Comparison of ENCODE assay signal across 8 cellular contexts in the genomic region with DNA sequence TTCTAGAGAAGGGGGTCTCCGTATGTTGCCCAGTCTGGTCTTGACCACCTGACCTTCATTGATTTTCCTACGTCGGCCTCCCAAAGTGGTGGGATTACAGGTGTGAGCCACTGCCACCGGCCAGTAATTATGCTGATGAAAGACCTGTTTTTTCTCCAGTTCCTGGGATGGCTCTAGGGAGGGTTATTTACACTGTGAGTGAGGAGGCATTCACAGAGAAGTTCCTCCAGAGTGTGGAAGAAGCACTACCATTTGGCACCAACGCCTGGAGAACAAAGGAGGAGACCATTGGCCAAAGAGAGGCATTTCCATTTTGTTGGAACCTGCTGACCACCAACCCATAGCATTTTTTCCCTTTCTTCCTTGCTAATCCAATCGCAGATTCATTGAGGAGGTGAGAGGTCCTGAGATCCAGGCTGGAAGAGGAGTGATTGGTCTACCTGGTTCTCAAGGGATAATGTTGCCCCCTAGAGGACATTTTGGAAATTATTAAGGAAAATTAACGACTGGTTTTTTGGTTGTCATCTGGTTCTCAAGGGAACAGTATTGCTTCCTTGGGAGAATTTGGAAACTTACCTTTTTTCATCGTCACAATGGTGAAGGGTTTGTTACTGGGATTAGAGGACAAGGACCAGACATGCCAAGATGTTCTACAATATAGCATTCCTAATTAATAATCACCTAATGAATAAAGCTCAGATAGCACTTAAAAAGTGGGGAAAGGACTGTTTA. TPM values are rescaled to one million over a fixed set of nuclear protein-coding genes. Genes with fewer than 3 reads are reported as not detected.
A peak's percentile ranks its signal among the peaks of the same experiment; 100 is the strongest.
DNase-seq lines count a peak whose midpoint lies in the region; ATAC-seq, FAIRE-seq and TF ChIP-seq lines count a peak whose summit lies in the region.

No MANE protein-coding gene starts in this region.

- H3K4me3 ChIP-seq in NB4 (ENCODE audit: low read depth, low read length) (no peak overlapping the region), RWPE2 (ENCODE audit: severe bottlenecking) (no peak overlapping the region)

- peaks cover 17% of the 10 kb centered on the region for H3K4me1 ChIP-seq in RWPE2 (ENCODE audit: insufficient read depth, poor library complexity, severe bottlenecking)

- TF ChIP-seq POLR2A in NB4 (IDR thresholded peaks at IDR 0.05; ENCODE audit: extremely low read depth, insufficient read length): no peak

- ATAC-seq in RWPE2 (ENCODE audit: low read depth) (peak; percentile 61), GM19467 (IDR thresholded peaks at IDR 0.05; ENCODE audit: unreplicated experiment) (no peak), HG03378 (IDR thresholded peaks at IDR 0.05; ENCODE audit: unreplicated experiment) (no peak)

- H3K27ac Mint-ChIP-seq in mesothelial cell of epicardium: peak overlapping the region; percentile 58

- H3K27me3 ChIP-seq in RWPE2 (ENCODE audit: insufficient read depth, poor library complexity, severe bottlenecking): no peaks in the 10 kb centered on the region

- H3K36me3 Mint-ChIP-seq in mesothelial cell of epicardium: no peaks in the 10 kb centered on the region

- no peaks in the 10 kb centered on the region for H3K27me3 Mint-ChIP-seq in mesothelial cell of epicardium (ENCODE audit: low read depth)

- no peaks in the 10 kb centered on the region for H3K9me3 Mint-ChIP-seq in mesothelial cell of epicardium

- DNase-seq in activated CD8-positive, alpha-beta memory T cell treated with anti-CD3 and anti-CD28 coated beads for 24 hours: peak; percentile 68
- no peak for DNase-seq in activated CD8-positive, alpha-beta memory T cell treated with anti-CD3 and anti-CD28 coated beads, Interleukin-2, amount 50 U/mL, for 48 hours
- DNase-seq in NB4 (ENCODE audit: low read depth) (peak; percentile 90), RWPE2 (ENCODE audit: low spot score) (no peak), mesothelial cell of epicardium (ENCODE audit: low spot score in 2 of 2, unreplicated experiment in 2 of 2) (no peak)

- TF ChIP-seq CTCF in NB4 (IDR thresholded peaks at IDR 0.05; ENCODE audit: low read depth, low read length) (peak; percentile 95), RWPE2 (IDR thresholded peaks at IDR 0.05; ENCODE audit: poor library complexity, severe bottlenecking) (peak; percentile 88), mesothelial cell of epicardium (IDR thresholded peaks at IDR 0.05; ENCODE audit: unreplicated experiment) (peak; percentile 84)

- no peaks in the 10 kb centered on the region for H3K9me3 ChIP-seq in RWPE2 (ENCODE audit: severe bottlenecking)

- H3K36me3 ChIP-seq in RWPE2 (ENCODE audit: low read depth): no peaks in the 10 kb centered on the region

- FAIRE-seq in endometrium (lab: Jason Lieb, UNC): peak; percentile 94

- no peak overlapping the region for H3K4me3 Mint-ChIP-seq in mesothelial cell of epicardium

- H3K4me1 Mint-ChIP-seq in mesothelial cell of epicardium: peaks cover 10% of the 10 kb centered on the region

- H3K27ac ChIP-seq in RWPE2 (ENCODE audit: poor library complexity, severe bottlenecking): no peak overlapping the region

RNA-seq across cellular contexts. Expression of a gene that starts 5.5 kb away (rescaled TPM):
- total RNA-seq in mesothelial cell of epicardium: 137 to 141 TPM (median 138 TPM) in 3 replicates

RNA-seq across cellular contexts. Expression of a gene that starts 11.5 kb away (rescaled TPM):
- total RNA-seq in mesothelial cell of epicardium: 65.3 to 68.7 TPM (median 67.9 TPM) in 3 replicates

Comparison
In these comparisons a context has a peak if more than half of its experiments do, and no peak if none do; other contexts are left out.
1. DNase-seq: peak in activated CD8-positive, alpha-beta memory T cell treated with anti-CD3 and anti-CD28 coated beads for 24 hours (single experiment) and NB4 (single experiment); none in activated CD8-positive, alpha-beta memory T cell treated with anti-CD3 and anti-CD28 coated beads, Interleukin-2, amount 50 U/mL, for 48 hours (single experiment), RWPE2 (single experiment) and mesothelial cell of epicardium (0 of 2).
2. Peak in every context shown above with its lines, with median percentiles within 50 percentile points of each other: CTCF ChIP-seq.